8 cellular contexts compared by ENCODE assay signal in the genomic region with DNA sequence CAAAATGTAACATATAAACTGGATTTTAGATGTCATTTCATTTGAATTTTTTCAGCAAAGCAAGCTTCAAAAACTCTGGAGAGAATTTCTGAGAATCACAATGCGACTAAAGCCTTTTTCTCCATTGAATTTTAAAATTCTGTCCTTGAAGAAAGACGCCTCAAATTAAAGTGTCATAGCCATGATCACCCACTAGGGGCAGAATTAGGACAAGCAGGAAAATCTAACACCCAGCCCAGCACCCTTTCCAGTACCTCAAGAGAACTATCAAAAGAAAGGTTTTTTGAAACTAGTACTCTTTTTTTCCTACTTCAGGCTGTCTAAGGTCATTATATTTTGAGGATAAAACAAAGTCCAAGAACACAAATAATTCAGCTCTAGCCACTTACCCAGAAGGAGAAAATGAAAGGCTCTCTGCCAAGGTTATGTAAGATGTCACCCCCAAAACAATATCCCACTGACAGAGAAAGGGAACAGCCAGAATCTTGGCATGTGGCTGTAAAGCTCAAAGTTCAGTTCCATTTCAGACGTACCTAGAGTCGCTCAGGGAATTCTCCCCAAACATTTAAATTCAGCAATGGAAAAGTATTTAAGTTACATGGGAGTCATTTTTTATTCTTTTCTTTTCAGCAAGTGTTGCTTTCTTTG.
DNase-seq lines count a peak whose midpoint lies in the region; ATAC-seq lines count a peak whose summit lies in the region.

No MANE protein-coding gene starts in this region.

- DNase-seq in NCI-H1694 treated with DMSO at 0.1 percent for 48 hours (lab: John Stamatoyannopoulos, UW), result peak; percentile 5
- DNase-seq in NCI-H1694 (lab: John Stamatoyannopoulos, UW), result no peak
- DNase-seq in NAMALWA (ENCODE audit: low spot score), result peak; percentile 71
- DNase-seq in astrocyte of the hippocampus (ENCODE audit: low read depth, low spot score), result peak; percentile 42
- peak; percentile 49 for DNase-seq in left kidney (ENCODE audit: low read depth, low spot score)
- no peak for DNase-seq in ecto neural progenitor cell (ENCODE audit: low spot score)

- ATAC-seq in GM19463 (IDR thresholded peaks at IDR 0.05; ENCODE audit: unreplicated experiment), result peak; percentile 60
- ATAC-seq in HG03457 (IDR thresholded peaks at IDR 0.05; ENCODE audit: unreplicated experiment), result no peak

Comparison
In these comparisons a context has a peak if more than half of its experiments do, and no peak if none do; other contexts are left out.
1. DNase-seq: peak in NCI-H1694 treated with DMSO at 0.1 percent for 48 hours (single experiment), NAMALWA (single experiment), astrocyte of the hippocampus (single experiment) and left kidney (single experiment); none in NCI-H1694 (single experiment) and ecto neural progenitor cell (single experiment).